Comparison of ENCODE assay signal across 1 cellular context in the genomic region with DNA sequence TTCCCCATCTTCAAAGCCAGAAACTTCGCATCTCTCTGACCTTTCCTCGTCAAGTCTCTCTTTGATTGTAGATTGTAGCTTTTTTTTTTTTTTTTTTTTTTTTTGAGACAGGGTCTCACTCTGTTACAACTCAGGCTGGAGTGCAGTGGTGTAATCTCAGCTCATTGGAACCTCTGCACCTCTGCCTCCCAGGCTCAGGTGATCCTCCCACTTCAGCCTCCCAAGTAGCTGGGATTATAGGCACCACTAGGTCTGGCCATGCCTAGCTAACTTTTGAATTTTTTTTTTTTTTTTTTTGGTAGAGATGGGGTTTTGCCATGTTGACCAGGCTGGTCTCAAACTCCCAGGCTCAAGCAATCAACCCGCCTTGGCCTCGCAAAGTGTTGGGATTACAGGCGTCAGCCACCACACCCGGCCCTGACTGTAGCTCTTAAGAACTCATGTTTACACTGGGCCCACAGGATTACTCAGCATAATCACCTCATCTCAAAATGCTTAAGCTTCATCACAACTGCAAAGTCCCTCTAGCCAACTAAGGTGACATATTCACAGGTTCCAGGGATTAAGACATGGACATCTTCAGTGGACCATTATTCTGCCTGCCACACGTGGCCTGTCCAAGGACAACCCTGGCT.
TF ChIP-seq lines count a peak whose summit lies in the region.

No MANE protein-coding gene starts in this region.

TF ChIP-seq in K562, 482 proteins besides CTCF, POLR2A, EP300 and RAD21 (continued from another document and continues in another):
- TF ChIP-seq FOXK2 (conservative IDR thresholded peaks at IDR 0.05 in 1 of 2, IDR thresholded peaks at IDR 0.05 in 1 of 2; ENCODE audit: low read depth in 2 of 2) (peak; percentile 94 to 95), ZNF347 (CRISPR knock-in tag; IDR thresholded peaks at IDR 0.05; ENCODE audit: low read depth) (no peak), CSDE1 (IDR thresholded peaks at IDR 0.05) (no peak), GABPB2 (CRISPR knock-in tag; conservative IDR thresholded peaks at IDR 0.05) (no peak), TAL1 (IDR thresholded peaks at IDR 0.05) (no peak), RBM15 (IDR thresholded peaks at IDR 0.05; ENCODE audit: insufficient read depth, low read length) (no peak), ZNF263 (CRISPR knock-in tag; IDR thresholded peaks at IDR 0.05; ENCODE audit: borderline replicate concordance) (no peak), SAP30 (IDR thresholded peaks at IDR 0.05; ENCODE audit: borderline replicate concordance, insufficient read depth, low read depth, low read length, poor library complexity, severe bottlenecking) (no peak), HLTF (IDR thresholded peaks at IDR 0.05) (0 out of 2 replicates have a peak, but pooled peaks have one; percentile 8), KDM1A (IDR thresholded peaks at IDR 0.05) (no peak), CTBP1 (IDR thresholded peaks at IDR 0.05; ENCODE audit: borderline replicate concordance) (0 out of 2 replicates have a peak, but pooled peaks have one; percentile 33), ZNF217 (CRISPR knock-in tag; IDR thresholded peaks at IDR 0.05) (no peak), GATA2 (CRISPR knock-in tag; IDR thresholded peaks at IDR 0.05) (no peak; the same call in 1 of the 2 replicates), NFIC (IDR thresholded peaks at IDR 0.05) (no peak; the same call in 1 of the 2 replicates), XRCC3 (IDR thresholded peaks at IDR 0.05) (no peak), MYBL2 (IDR thresholded peaks at IDR 0.05; ENCODE audit: low read depth) (no peak), MYBL2 (CRISPR knock-in tag; IDR thresholded peaks at IDR 0.05; ENCODE audit: borderline replicate concordance) (no peak), MTF1 (CRISPR knock-in tag; IDR thresholded peaks at IDR 0.05; ENCODE audit: borderline replicate concordance) (no peak), TCF7 (IDR thresholded peaks at IDR 0.05; ENCODE audit: borderline replicate concordance) (no peak), SIN3B (IDR thresholded peaks at IDR 0.05; ENCODE audit: low read depth) (no peak), PCBP1 (IDR thresholded peaks at IDR 0.05; ENCODE audit: low read depth, low read length, poor library complexity, severe bottlenecking) (no peak), RHOXF2B (CRISPR knock-in tag; conservative IDR thresholded peaks at IDR 0.05) (no peak), PCBP2 (IDR thresholded peaks at IDR 0.05; ENCODE audit: low read depth, low read length, poor library complexity, severe bottlenecking) (no peak), TEAD1 (CRISPR knock-in tag; IDR thresholded peaks at IDR 0.05) (no peak), ZNF224 (CRISPR knock-in tag; IDR thresholded peaks at IDR 0.05) (no peak), JUN (IDR thresholded peaks at IDR 0.05; ENCODE audit: borderline replicate concordance, low read depth, low read length) (no peak), JUN (CRISPR knock-in tag; IDR thresholded peaks at IDR 0.05; ENCODE audit: borderline replicate concordance) (no peak), NFE2 (IDR thresholded peaks at IDR 0.05; ENCODE audit: low read depth) (peak; percentile 90), SMARCA4 (IDR thresholded peaks at IDR 0.05) (no peak), STAT5A (IDR thresholded peaks at IDR 0.05; ENCODE audit: borderline replicate concordance, low read length) (no peak), TAF1 (IDR thresholded peaks at IDR 0.05; ENCODE audit: control insufficient read depth, extremely low read depth, insufficient read depth, low read length, severe bottlenecking) (peak; percentile 5), MAFF (IDR thresholded peaks at IDR 0.05; ENCODE audit: low read length) (peak; percentile 74), IFI16 (CRISPR knock-in tag; IDR thresholded peaks at IDR 0.05) (no peak), RBM34 (IDR thresholded peaks at IDR 0.05; ENCODE audit: borderline replicate concordance, insufficient read depth, low read length) (no peak), ZNF77 (CRISPR knock-in tag; IDR thresholded peaks at IDR 0.05) (no peak), ZNF41 (CRISPR knock-in tag; conservative IDR thresholded peaks at IDR 0.05) (no peak)
- TF ChIP-seq, protein P1, sequence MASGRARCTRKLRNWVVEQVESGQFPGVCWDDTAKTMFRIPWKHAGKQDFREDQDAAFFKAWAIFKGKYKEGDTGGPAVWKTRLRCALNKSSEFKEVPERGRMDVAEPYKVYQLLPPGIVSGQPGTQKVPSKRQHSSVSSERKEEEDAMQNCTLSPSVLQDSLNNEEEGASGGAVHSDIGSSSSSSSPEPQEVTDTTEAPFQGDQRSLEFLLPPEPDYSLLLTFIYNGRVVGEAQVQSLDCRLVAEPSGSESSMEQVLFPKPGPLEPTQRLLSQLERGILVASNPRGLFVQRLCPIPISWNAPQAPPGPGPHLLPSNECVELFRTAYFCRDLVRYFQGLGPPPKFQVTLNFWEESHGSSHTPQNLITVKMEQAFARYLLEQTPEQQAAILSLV (tag; IDR thresholded peaks at IDR 0.05) = no peak
- TF ChIP-seq, protein P2, sequence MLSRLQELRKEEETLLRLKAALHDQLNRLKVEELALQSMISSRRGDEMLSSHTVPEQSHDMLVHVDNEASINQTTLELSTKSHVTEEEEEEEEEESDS (CRISPR knock-in tag; IDR thresholded peaks at IDR 0.05) = no peak
- TF ChIP-seq, protein P3, sequence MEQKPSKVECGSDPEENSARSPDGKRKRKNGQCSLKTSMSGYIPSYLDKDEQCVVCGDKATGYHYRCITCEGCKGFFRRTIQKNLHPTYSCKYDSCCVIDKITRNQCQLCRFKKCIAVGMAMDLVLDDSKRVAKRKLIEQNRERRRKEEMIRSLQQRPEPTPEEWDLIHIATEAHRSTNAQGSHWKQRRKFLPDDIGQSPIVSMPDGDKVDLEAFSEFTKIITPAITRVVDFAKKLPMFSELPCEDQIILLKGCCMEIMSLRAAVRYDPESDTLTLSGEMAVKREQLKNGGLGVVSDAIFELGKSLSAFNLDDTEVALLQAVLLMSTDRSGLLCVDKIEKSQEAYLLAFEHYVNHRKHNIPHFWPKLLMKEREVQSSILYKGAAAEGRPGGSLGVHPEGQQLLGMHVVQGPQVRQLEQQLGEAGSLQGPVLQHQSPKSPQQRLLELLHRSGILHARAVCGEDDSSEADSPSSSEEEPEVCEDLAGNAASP (IDR thresholded peaks at IDR 0.05) = no peak
- TF ChIP-seq, protein P4, sequence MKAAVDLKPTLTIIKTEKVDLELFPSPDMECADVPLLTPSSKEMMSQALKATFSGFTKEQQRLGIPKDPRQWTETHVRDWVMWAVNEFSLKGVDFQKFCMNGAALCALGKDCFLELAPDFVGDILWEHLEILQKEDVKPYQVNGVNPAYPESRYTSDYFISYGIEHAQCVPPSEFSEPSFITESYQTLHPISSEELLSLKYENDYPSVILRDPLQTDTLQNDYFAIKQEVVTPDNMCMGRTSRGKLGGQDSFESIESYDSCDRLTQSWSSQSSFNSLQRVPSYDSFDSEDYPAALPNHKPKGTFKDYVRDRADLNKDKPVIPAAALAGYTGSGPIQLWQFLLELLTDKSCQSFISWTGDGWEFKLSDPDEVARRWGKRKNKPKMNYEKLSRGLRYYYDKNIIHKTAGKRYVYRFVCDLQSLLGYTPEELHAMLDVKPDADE (conservative IDR thresholded peaks at IDR 0.05; ENCODE audit: control insufficient read depth, low read depth, low read length) = no peak
- TF ChIP-seq, protein P5, sequence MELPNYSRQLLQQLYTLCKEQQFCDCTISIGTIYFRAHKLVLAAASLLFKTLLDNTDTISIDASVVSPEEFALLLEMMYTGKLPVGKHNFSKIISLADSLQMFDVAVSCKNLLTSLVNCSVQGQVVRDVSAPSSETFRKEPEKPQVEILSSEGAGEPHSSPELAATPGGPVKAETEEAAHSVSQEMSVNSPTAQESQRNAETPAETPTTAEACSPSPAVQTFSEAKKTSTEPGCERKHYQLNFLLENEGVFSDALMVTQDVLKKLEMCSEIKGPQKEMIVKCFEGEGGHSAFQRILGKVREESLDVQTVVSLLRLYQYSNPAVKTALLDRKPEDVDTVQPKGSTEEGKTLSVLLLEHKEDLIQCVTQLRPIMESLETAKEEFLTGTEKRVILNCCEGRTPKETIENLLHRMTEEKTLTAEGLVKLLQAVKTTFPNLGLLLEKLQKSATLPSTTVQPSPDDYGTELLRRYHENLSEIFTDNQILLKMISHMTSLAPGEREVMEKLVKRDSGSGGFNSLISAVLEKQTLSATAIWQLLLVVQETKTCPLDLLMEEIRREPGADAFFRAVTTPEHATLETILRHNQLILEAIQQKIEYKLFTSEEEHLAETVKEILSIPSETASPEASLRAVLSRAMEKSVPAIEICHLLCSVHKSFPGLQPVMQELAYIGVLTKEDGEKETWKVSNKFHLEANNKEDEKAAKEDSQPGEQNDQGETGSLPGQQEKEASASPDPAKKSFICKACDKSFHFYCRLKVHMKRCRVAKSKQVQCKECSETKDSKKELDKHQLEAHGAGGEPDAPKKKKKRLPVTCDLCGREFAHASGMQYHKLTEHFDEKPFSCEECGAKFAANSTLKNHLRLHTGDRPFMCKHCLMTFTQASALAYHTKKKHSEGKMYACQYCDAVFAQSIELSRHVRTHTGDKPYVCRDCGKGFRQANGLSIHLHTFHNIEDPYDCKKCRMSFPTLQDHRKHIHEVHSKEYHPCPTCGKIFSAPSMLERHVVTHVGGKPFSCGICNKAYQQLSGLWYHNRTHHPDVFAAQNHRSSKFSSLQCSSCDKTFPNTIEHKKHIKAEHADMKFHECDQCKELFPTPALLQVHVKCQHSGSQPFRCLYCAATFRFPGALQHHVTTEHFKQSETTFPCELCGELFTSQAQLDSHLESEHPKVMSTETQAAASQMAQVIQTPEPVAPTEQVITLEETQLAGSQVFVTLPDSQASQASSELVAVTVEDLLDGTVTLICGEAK (IDR thresholded peaks at IDR 0.05) = no peak
- TF ChIP-seq, protein P5 (CRISPR knock-in tag; IDR thresholded peaks at IDR 0.05) = no peak
- TF ChIP-seq, protein P6, sequence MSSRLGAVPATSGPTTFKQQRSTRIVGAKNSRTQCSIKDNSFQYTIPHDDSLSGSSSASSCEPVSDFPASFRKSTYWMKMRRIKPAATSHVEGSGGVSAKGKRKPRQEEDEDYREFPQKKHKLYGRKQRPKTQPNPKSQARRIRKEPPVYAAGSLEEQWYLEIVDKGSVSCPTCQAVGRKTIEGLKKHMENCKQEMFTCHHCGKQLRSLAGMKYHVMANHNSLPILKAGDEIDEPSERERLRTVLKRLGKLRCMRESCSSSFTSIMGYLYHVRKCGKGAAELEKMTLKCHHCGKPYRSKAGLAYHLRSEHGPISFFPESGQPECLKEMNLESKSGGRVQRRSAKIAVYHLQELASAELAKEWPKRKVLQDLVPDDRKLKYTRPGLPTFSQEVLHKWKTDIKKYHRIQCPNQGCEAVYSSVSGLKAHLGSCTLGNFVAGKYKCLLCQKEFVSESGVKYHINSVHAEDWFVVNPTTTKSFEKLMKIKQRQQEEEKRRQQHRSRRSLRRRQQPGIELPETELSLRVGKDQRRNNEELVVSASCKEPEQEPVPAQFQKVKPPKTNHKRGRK (tag; IDR thresholded peaks at IDR 0.05) = no peak
- TF ChIP-seq, protein P7, sequence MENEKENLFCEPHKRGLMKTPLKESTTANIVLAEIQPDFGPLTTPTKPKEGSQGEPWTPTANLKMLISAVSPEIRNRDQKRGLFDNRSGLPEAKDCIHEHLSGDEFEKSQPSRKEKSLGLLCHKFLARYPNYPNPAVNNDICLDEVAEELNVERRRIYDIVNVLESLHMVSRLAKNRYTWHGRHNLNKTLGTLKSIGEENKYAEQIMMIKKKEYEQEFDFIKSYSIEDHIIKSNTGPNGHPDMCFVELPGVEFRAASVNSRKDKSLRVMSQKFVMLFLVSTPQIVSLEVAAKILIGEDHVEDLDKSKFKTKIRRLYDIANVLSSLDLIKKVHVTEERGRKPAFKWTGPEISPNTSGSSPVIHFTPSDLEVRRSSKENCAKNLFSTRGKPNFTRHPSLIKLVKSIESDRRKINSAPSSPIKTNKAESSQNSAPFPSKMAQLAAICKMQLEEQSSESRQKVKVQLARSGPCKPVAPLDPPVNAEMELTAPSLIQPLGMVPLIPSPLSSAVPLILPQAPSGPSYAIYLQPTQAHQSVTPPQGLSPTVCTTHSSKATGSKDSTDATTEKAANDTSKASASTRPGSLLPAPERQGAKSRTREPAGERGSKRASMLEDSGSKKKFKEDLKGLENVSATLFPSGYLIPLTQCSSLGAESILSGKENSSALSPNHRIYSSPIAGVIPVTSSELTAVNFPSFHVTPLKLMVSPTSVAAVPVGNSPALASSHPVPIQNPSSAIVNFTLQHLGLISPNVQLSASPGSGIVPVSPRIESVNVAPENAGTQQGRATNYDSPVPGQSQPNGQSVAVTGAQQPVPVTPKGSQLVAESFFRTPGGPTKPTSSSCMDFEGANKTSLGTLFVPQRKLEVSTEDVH (IDR thresholded peaks at IDR 0.05; ENCODE audit: low read depth, partially characterized antibody) = no peak
